In genomic region chr18:7772496-7772861, GRCh38 we compare ENCODE assay signal across 22 cellular contexts.
DNase-seq lines count a peak whose midpoint lies in the region; ATAC-seq, FAIRE-seq and TF ChIP-seq lines count a peak whose summit lies in the region.
"Had no signal": no experiment of that assay in that cellular context is flagged by ENCODE, and none has a peak within 500 bp of the region (broad histone marks: within the 10 kb centered on the region; RNA-seq: fewer than 3 reads in every experiment).

No MANE protein-coding gene starts in this region.

- BruUV-seq in K562 (replicated peaks; lab: Mats Ljungman, UMichigan): no TSS peak

- TF ChIP-seq CTCF in K562 (IDR thresholded peaks at IDR 0.05 in 2 of 3, conservative IDR thresholded peaks at IDR 0.05 in 1 of 3; ENCODE audit: insufficient read depth in 2 of 3, low read depth in 1 of 3, low read length in 3 of 3): no peak
- no peak for TF ChIP-seq CTCF in fibroblast of mammary gland (conservative IDR thresholded peaks at IDR 0.05; ENCODE audit: control insufficient read depth, insufficient read depth, low read depth, low read length)
- TF ChIP-seq CTCF in thyroid gland (IDR thresholded peaks at IDR 0.05): no peak

- H3K36me3 ChIP-seq in BLaER1 (no peaks in the 10 kb centered on the region), K562 (ENCODE audit: control insufficient read depth, insufficient read depth, low read length) (no peaks in the 10 kb centered on the region), thyroid gland (no peaks in the 10 kb centered on the region)
- H3K36me3 ChIP-seq: BLaER1 treated with 17β-estradiol and CSF1 and Interleukin-3, amounts not matched to agents 10 nM and 100 nM; HAP-1 had no signal

- CTCF ChIA-PET in K562 (lab: Yijun Ruan, JAX; ENCODE audit: low intra/inter-chr PET ratio): no interaction called here

- intact Hi-C loops in K562 (cut with micrococcal nuclease) (no loop called here), thyroid gland (cut with DNase I) (no loop called here)

- peaks cover 42% of the 10 kb centered on the region for H3K4me1 ChIP-seq in BLaER1
- no peaks in the 10 kb centered on the region for H3K4me1 ChIP-seq in K562 (replicated peaks in 1 of 2; ENCODE audit: control insufficient read depth in 2 of 2, insufficient read depth in 2 of 2, low read length in 2 of 2)
- H3K4me1 ChIP-seq in thyroid gland: peaks cover 25 to 38% of the 10 kb centered on the region in 2 donors
- H3K4me1 ChIP-seq: HAP-1 had no signal

- no peak overlapping the region for H3K27ac ChIP-seq in BLaER1
- H3K27ac ChIP-seq in K562 (ENCODE audit: extremely low read depth, low read depth, low read length): no peak overlapping the region
- H3K27ac ChIP-seq in thyroid gland: peak overlapping the region in 2 of 3 donors; percentile 27 to 45
- H3K27ac ChIP-seq: BLaER1 treated with 17β-estradiol and CSF1 and Interleukin-3, amounts not matched to agents 10 nM and 100 nM; HL-60; RWPE1 had no signal

- H3K27me3 ChIP-seq in BLaER1 (no peaks in the 10 kb centered on the region), K562 (ENCODE audit: control insufficient read depth in 2 of 2, insufficient read depth in 2 of 2, low read length in 2 of 2) (no peaks in the 10 kb centered on the region), thyroid gland (no peaks in the 10 kb centered on the region)
- H3K27me3 ChIP-seq: BLaER1 treated with 17β-estradiol and CSF1 and Interleukin-3, amounts not matched to agents 10 nM and 100 nM had no signal

- H3K4me3 ChIP-seq in BLaER1: no peak overlapping the region
- H3K4me3 ChIP-seq in K562: no peak overlapping the region
- no peak overlapping the region for H3K4me3 ChIP-seq in fibroblast of mammary gland (ENCODE audit: control insufficient read depth, low read depth, low read length)
- H3K4me3 ChIP-seq in thyroid gland (replicated peaks in 1 of 3): no peak overlapping the region
- H3K4me3 ChIP-seq: BLaER1 treated with 17β-estradiol and CSF1 and Interleukin-3, amounts not matched to agents 10 nM and 100 nM; GM12878; HAP-1 had no signal

- H4K20me1 ChIP-seq in BLaER1 (no peaks in the 10 kb centered on the region), K562 (replicated peaks; ENCODE audit: control insufficient read depth, insufficient read depth, low read length) (no peaks in the 10 kb centered on the region; the same call in 1 of the 2 replicates)
- H4K20me1 ChIP-seq: BLaER1 treated with 17β-estradiol and CSF1 and Interleukin-3, amounts not matched to agents 10 nM and 100 nM had no signal

- H2AFZ ChIP-seq in K562 (ENCODE audit: low read depth, low read length): no peak overlapping the region

- TF ChIP-seq RAD21 in K562 (CRISPR knock-in tag; conservative IDR thresholded peaks at IDR 0.05 in 1 of 2, IDR thresholded peaks at IDR 0.05 in 1 of 2): no peak

- H3K79me2 ChIP-seq in K562 (ENCODE audit: control insufficient read depth, insufficient read depth, low read length): no peaks in the 10 kb centered on the region

- FAIRE-seq in K562 (lab: Jason Lieb, UNC): no peak
- FAIRE-seq: G401.6, GM12878 had no signal

- TF ChIP-seq EP300 in K562 (IDR thresholded peaks at IDR 0.05; ENCODE audit: low read length): no peak

- POLR2A ChIA-PET in K562 (lab: Yijun Ruan, JAX): no interaction called here

- TF ChIP-seq POLR2A in K562 (conservative IDR thresholded peaks at IDR 0.05) (no peak), thyroid gland (IDR thresholded peaks at IDR 0.05) (no peak)

- ATAC-seq in K562: no peak
- no peak for ATAC-seq in GM18870 (IDR thresholded peaks at IDR 0.05; ENCODE audit: unreplicated experiment)
- ATAC-seq: GM12878 had no signal

- H3K9me1 ChIP-seq in K562 (ENCODE audit: control insufficient read depth, insufficient read depth, low read length): no peaks in the 10 kb centered on the region

- DNase-seq in K562 (ENCODE audit: extremely low read depth in 1 of 4, low spot score in 3 of 4) (no peak), fibroblast of mammary gland (ENCODE audit: low read depth) (peak; percentile 29), thyroid gland (no peak), NCI-H1092 treated with DMSO at 0.1 percent for 48 hours (lab: John Stamatoyannopoulos, UW) (no peak), kidney tubule cell (ENCODE audit: low spot score) (no peak)
- DNase-seq: CD4-positive, alpha-beta T cell; GOT3; NCI-H1048; NCI-H1417 treated with DMSO at 0.1 percent for 48 hours; NCI-H1694 treated with DMSO at 0.1 percent for 48 hours; NCI-H2081; NCI-H2227 treated with DMSO at 0.1 percent for 48 hours; NCI-H69; SHP77 had no signal

- H3K4me2 ChIP-seq in BLaER1 (peak overlapping the region; percentile 38; the same call in 1 of the 2 replicates), K562 (ENCODE audit: insufficient read depth, low read length) (no peak overlapping the region)

- in situ Hi-C loops in K562 (cut with MboI): no loop called here

- no peak overlapping the region for H3K9ac ChIP-seq in BLaER1
- H3K9ac ChIP-seq in K562 (ENCODE audit: insufficient read depth in 1 of 2, low read depth in 2 of 2, low read length in 2 of 2): no peak overlapping the region
- H3K9ac ChIP-seq: BLaER1 treated with 17β-estradiol and CSF1 and Interleukin-3, amounts not matched to agents 10 nM and 100 nM had no signal

- no peaks in the 10 kb centered on the region for H3K9me3 ChIP-seq in BLaER1
- no peaks in the 10 kb centered on the region for H3K9me3 ChIP-seq in K562 (replicated peaks; ENCODE audit: control insufficient read depth, insufficient read depth, low read depth, low read length)
- no peaks in the 10 kb centered on the region for H3K9me3 ChIP-seq in thyroid gland
- H3K9me3 ChIP-seq: BLaER1 treated with 17β-estradiol and CSF1 and Interleukin-3, amounts not matched to agents 10 nM and 100 nM; HAP-1 had no signal

TF ChIP-seq in K562, 482 proteins besides CTCF, POLR2A, EP300 and RAD21:
- TF ChIP-seq ZNF512 (tag; IDR thresholded peaks at IDR 0.05) (peak; percentile 71), ZNF717 (CRISPR knock-in tag; IDR thresholded peaks at IDR 0.05) (no peak)

Comparison
In these comparisons a context has a peak if more than half of its experiments do, and no peak if none do; other contexts are left out.
1. H3K27ac ChIP-seq: peak in thyroid gland (2 of 3); none in BLaER1 (single experiment) and K562 (single experiment).